14 cellular contexts compared by ENCODE assay signal in the genomic region with DNA sequence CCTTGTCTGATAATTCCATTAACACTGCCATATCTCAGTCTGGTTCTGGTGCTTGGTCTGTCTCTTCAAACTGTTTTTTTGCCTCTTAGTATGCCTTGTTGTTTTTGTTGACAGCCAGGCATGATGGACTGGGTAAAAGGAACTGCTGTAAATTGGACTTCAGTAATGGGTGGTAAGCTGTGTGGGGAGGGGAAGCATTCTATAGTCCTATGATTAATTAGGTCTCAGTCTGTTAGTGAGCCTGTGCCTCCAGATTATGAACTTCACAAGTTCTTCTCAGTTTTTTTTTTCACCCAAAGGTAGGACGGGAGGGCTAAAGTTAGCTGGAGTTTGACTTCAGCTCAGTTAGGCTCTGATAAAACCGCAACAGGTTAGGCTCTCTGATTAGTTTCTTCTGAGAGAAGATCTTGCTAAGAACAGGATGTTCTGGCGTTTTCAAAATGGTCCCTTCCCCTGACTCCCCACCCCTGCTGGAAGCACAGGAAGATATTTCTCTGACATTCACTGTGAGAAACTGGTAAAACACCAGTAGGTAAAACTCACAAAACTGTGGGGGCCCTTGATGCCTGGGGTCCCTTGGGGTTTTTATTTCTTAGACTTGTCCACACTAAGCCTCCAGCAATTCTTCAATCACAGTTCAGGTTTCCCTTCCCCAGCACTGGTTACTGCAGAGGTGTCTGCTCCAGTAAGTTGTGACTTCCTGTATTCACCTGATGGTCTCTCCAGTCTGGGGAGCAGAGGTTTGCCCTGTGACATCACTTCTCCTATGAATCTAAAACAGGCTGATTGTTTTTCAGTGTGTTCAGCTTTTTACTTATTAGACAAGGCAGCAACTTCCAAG. TPM values are rescaled to one million over a fixed set of nuclear protein-coding genes. Genes with fewer than 3 reads are reported as not detected.
DNase-seq lines count a peak whose midpoint lies in the region; ATAC-seq and TF ChIP-seq lines count a peak whose summit lies in the region.
"Had no signal": no experiment of that assay in that cellular context is flagged by ENCODE, and none has a peak within 500 bp of the region (broad histone marks: within the 10 kb centered on the region; RNA-seq: fewer than 3 reads in every experiment).

No MANE protein-coding gene starts in this region.

- H3K4me1 ChIP-seq in OCI-LY3 (ENCODE audit: low read length) (peaks cover 20% of the 10 kb centered on the region), fibroblast of lung (ENCODE audit: control insufficient read depth, extremely low read depth, insufficient read depth, low read length) (no peaks in the 10 kb centered on the region), spleen (peaks cover 0 to 12% (median 0%) of the 10 kb centered on the region in 6 donors)
- H3K4me1 ChIP-seq: upper lobe of left lung had no signal

- peak overlapping the region; percentile 78 for H2AFZ ChIP-seq in OCI-LY3 (ENCODE audit: low read depth, low read length)
- peak overlapping the region; percentile 3 for H2AFZ ChIP-seq in fibroblast of lung (ENCODE audit: low read length)

- peak; percentile 16 for DNase-seq in CD1c-positive myeloid dendritic cell (ENCODE audit: extremely low spot score)
- peak; percentile 42 for DNase-seq in GM13976 (ENCODE audit: low spot score)
- DNase-seq in fibroblast of lung (ENCODE audit: low read depth in 2 of 2): no peak
- DNase-seq in spleen: no peak
- no peak for DNase-seq in NCI-H1417 (lab: John Stamatoyannopoulos, UW)
- DNase-seq: GF-D8, NCI-H1048, NCI-H526 treated with DMSO at 0.1 percent for 48 hours, right cardiac atrium, SK-N-SH, upper lobe of left lung had no signal

- no peak overlapping the region for H3K9ac ChIP-seq in OCI-LY3 (ENCODE audit: low read length)
- H3K9ac ChIP-seq in fibroblast of lung (ENCODE audit: insufficient read depth, low read length): no peak overlapping the region
- H3K9ac ChIP-seq: SK-N-SH had no signal

- intact Hi-C loops in spleen (cut with DNase I; ENCODE audit: low total_unique reads): no loop called here

- peak overlapping the region; percentile 17; the same call in 1 of the 2 replicates for H3K4me3 ChIP-seq in OCI-LY3 (ENCODE audit: low read length)
- no peak overlapping the region for H3K4me3 ChIP-seq in fibroblast of lung (replicated peaks in 1 of 4; ENCODE audit: control extremely low read depth in 1 of 4, insufficient read depth in 1 of 4, low read depth in 3 of 4, low read length in 4 of 4)
- H3K4me3 ChIP-seq in spleen: no peak overlapping the region
- H3K4me3 ChIP-seq: upper lobe of left lung had no signal

- H3K4me2 ChIP-seq in OCI-LY3 (ENCODE audit: low read length) (peak overlapping the region; percentile 47), fibroblast of lung (ENCODE audit: extremely low read depth, insufficient read depth, low read length) (no peak overlapping the region)
- H3K4me2 ChIP-seq: SK-N-SH had no signal

- H3K79me2 ChIP-seq in OCI-LY3 (ENCODE audit: low read length) (no peaks in the 10 kb centered on the region), fibroblast of lung (ENCODE audit: control insufficient read depth, insufficient read depth, low read length) (no peaks in the 10 kb centered on the region)

- H4K20me1 ChIP-seq in OCI-LY3 (ENCODE audit: insufficient read depth, low read length) (no peaks in the 10 kb centered on the region), fibroblast of lung (ENCODE audit: control insufficient read depth, extremely low read depth, insufficient read depth, low read length) (no peaks in the 10 kb centered on the region)

- H3K27me3 ChIP-seq in OCI-LY3 (ENCODE audit: low read depth, low read length) (no peaks in the 10 kb centered on the region), fibroblast of lung (ENCODE audit: control insufficient read depth, insufficient read depth, low read length) (no peaks in the 10 kb centered on the region), spleen (replicated peaks in 1 of 7) (no peaks in the 10 kb centered on the region)
- H3K27me3 ChIP-seq: upper lobe of left lung had no signal

- in situ Hi-C loops in GM13976 (cut with MboI; ENCODE audit: low sequenced_read_pairs, unreplicated experiment): no loop called here

- no peak for TF ChIP-seq POLR2A in spleen (IDR thresholded peaks at IDR 0.05)

- TF ChIP-seq CTCF in GM13976 (IDR thresholded peaks at IDR 0.05; ENCODE audit: borderline replicate concordance, control extremely low read depth, extremely low read depth, insufficient read depth, missing control alignments) (no peak), OCI-LY3 (IDR thresholded peaks at IDR 0.05; ENCODE audit: low read depth, low read length) (no peak), fibroblast of lung (conservative IDR thresholded peaks at IDR 0.05 in 1 of 2, IDR thresholded peaks at IDR 0.05 in 1 of 2; ENCODE audit: low read depth in 1 of 2, low read length in 2 of 2) (no peak), spleen (IDR thresholded peaks at IDR 0.05 in 8 of 11, conservative IDR thresholded peaks at IDR 0.05 in 3 of 11) (no peak)

- WGBS in spleen, 5 donors: 46 to 80% (median 60%) methylated on average over 3 of the region's 3 CpGs

- H3K9me3 ChIP-seq in OCI-LY3 (ENCODE audit: insufficient read depth, low read length) (no peaks in the 10 kb centered on the region), fibroblast of lung (ENCODE audit: control insufficient read depth, insufficient read depth, low read depth, low read length) (no peaks in the 10 kb centered on the region), spleen (no peaks in the 10 kb centered on the region)
- H3K9me3 ChIP-seq: SK-N-SH, upper lobe of left lung had no signal

- ATAC-seq in HG03354 (IDR thresholded peaks at IDR 0.05; ENCODE audit: poor library complexity, severe bottlenecking, unreplicated experiment) (no peak), HG03280 (IDR thresholded peaks at IDR 0.05; ENCODE audit: unreplicated experiment) (no peak)
- ATAC-seq: right cardiac atrium had no signal

- H3K36me3 ChIP-seq in OCI-LY3 (replicated peaks; ENCODE audit: low read depth, low read length) (no peaks in the 10 kb centered on the region), fibroblast of lung (ENCODE audit: control insufficient read depth, insufficient read depth, low read length) (no peaks in the 10 kb centered on the region), spleen (no peaks in the 10 kb centered on the region)
- H3K36me3 ChIP-seq: upper lobe of left lung had no signal

- H3K27ac ChIP-seq in OCI-LY3 (ENCODE audit: low read length) (no peak overlapping the region), fibroblast of lung (ENCODE audit: insufficient read depth, low read length) (no peak overlapping the region), spleen (peak overlapping the region in 1 of 8 donors; percentile 18)
- H3K27ac ChIP-seq: upper lobe of left lung had no signal

RNA-seq across cellular contexts. Expression of a gene that starts 43.3 kb away (rescaled TPM):
- total RNA-seq in fibroblast of lung (36.7 and 39.1 TPM in 2 replicates), spleen (10 to 100 TPM; 29.8 to 70.9 (median 40.4) TPM)
- polyA plus RNA-seq in fibroblast of lung (20.3 and 25.7 TPM in 2 replicates), spleen (10 to 100 TPM; 22.7 to 24.4 (median 24.3) TPM)
- polyA plus RNA-seq in fibroblast of lung (2012): 28.9 and 40.6 TPM in 2 replicates
- 5.4 and 8.2 TPM in 2 replicates for polyA minus RNA-seq in fibroblast of lung (ENCODE audit: low replicate concordance)

Comparison
In these comparisons a context has a peak if more than half of its experiments do, and no peak if none do; other contexts are left out.
1. DNase-seq: peak in CD1c-positive myeloid dendritic cell (single experiment) and GM13976 (single experiment); none in fibroblast of lung (0 of 2), spleen (single experiment) and NCI-H1417 (0 of 3).